In genomic region chr2:174035981-174036742, GRCh38 we compare ENCODE assay signal across 1 cellular context.
TF ChIP-seq lines count a peak whose summit lies in the region.

No MANE protein-coding gene starts in this region.

TF ChIP-seq in GM23338, 12 proteins besides CTCF, POLR2A, EP300 and RAD21 (continued from another document):
- TF ChIP-seq, protein P1, sequence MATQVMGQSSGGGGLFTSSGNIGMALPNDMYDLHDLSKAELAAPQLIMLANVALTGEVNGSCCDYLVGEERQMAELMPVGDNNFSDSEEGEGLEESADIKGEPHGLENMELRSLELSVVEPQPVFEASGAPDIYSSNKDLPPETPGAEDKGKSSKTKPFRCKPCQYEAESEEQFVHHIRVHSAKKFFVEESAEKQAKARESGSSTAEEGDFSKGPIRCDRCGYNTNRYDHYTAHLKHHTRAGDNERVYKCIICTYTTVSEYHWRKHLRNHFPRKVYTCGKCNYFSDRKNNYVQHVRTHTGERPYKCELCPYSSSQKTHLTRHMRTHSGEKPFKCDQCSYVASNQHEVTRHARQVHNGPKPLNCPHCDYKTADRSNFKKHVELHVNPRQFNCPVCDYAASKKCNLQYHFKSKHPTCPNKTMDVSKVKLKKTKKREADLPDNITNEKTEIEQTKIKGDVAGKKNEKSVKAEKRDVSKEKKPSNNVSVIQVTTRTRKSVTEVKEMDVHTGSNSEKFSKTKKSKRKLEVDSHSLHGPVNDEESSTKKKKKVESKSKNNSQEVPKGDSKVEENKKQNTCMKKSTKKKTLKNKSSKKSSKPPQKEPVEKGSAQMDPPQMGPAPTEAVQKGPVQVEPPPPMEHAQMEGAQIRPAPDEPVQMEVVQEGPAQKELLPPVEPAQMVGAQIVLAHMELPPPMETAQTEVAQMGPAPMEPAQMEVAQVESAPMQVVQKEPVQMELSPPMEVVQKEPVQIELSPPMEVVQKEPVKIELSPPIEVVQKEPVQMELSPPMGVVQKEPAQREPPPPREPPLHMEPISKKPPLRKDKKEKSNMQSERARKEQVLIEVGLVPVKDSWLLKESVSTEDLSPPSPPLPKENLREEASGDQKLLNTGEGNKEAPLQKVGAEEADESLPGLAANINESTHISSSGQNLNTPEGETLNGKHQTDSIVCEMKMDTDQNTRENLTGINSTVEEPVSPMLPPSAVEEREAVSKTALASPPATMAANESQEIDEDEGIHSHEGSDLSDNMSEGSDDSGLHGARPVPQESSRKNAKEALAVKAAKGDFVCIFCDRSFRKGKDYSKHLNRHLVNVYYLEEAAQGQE (IDR thresholded peaks at IDR 0.05; ENCODE audit: unreplicated experiment): no peak
- TF ChIP-seq ZNF331 (CRISPR knock-in tag; IDR thresholded peaks at IDR 0.05; ENCODE audit: low read depth) (no peak), EZH2 (IDR thresholded peaks at IDR 0.05; ENCODE audit: low read depth, unreplicated experiment) (no peak)
